ENCODE assay signal across 8 cellular contexts in genomic region chr19:18479964-18480723, GRCh38. TPM values are rescaled to one million over a fixed set of nuclear protein-coding genes. Genes with fewer than 3 reads are reported as not detected.
DNase-seq lines count a peak whose midpoint lies in the region; ATAC-seq, FAIRE-seq and TF ChIP-seq lines count a peak whose summit lies in the region.

No MANE protein-coding gene starts in this region.

- H3K4me3 ChIP-seq in bronchial epithelial cell (ENCODE audit: low read depth, low read length): no peak overlapping the region
- H3K4me3 ChIP-seq in urinary bladder (ENCODE audit: low read depth, low read length): no peak overlapping the region

- DNase-seq in AG20443 (ENCODE audit: low spot score) (peak; percentile 85), NCI-H1694 treated with DMSO at 0.1 percent for 48 hours (lab: John Stamatoyannopoulos, UW) (peak; percentile 63), bronchial epithelial cell (ENCODE audit: low read depth) (no peak), lung microvascular endothelial cell (ENCODE audit: low read depth in 2 of 2) (peak; percentile 48 to 60), middle frontal gyrus (ENCODE audit: extremely low spot score, low spot score) (no peak)

- ATAC-seq in GM19023 (IDR thresholded peaks at IDR 0.05; ENCODE audit: unreplicated experiment) (no peak), GM18861 (IDR thresholded peaks at IDR 0.05; ENCODE audit: unreplicated experiment) (no peak)

- H3K27me3 ChIP-seq in bronchial epithelial cell (ENCODE audit: control insufficient read depth, insufficient read depth, low read length): no peaks in the 10 kb centered on the region

- no peak for TF ChIP-seq CTCF in bronchial epithelial cell (IDR thresholded peaks at IDR 0.05; ENCODE audit: insufficient read depth, low read length, severe bottlenecking)

- H3K27ac ChIP-seq in urinary bladder (ENCODE audit: low read depth): peak overlapping the region; percentile 77

- H3K4me1 ChIP-seq in urinary bladder (ENCODE audit: insufficient read depth): no peaks in the 10 kb centered on the region

- WGBS in urinary bladder: 39% methylated on average over 16 of the region's 16 CpGs

- H3K36me3 ChIP-seq in bronchial epithelial cell (ENCODE audit: control insufficient read depth, insufficient read depth, low read length) (no peaks in the 10 kb centered on the region), urinary bladder (ENCODE audit: insufficient read depth) (no peaks in the 10 kb centered on the region)

- peak; percentile 23 for FAIRE-seq in bronchial epithelial cell (lab: Jason Lieb, UNC)

RNA-seq across cellular contexts. Expression of gene ELL, which starts 41.7 kb away (rescaled TPM):
- total RNA-seq in bronchial epithelial cell (9.7 and 13.8 TPM in 2 replicates), lung microvascular endothelial cell (10.0 and 17.1 TPM in 2 replicates), urinary bladder (9.7 TPM)
- polyA plus RNA-seq in urinary bladder: 13.9 TPM

RNA-seq across cellular contexts. Expression of gene ISYNA1, which starts 42.2 kb away (rescaled TPM):
- 6.7 and 15.3 TPM in 2 replicates for total RNA-seq in bronchial epithelial cell
- total RNA-seq in lung microvascular endothelial cell: 26.0 and 33.6 TPM in 2 replicates
- 26.0 TPM for total RNA-seq in urinary bladder
- polyA plus RNA-seq in urinary bladder: 35.6 TPM

Comparison
In these comparisons a context has a peak if more than half of its experiments do, and no peak if none do; other contexts are left out.
1. DNase-seq: peak in AG20443 (single experiment), NCI-H1694 treated with DMSO at 0.1 percent for 48 hours (single experiment) and lung microvascular endothelial cell (2 of 2); none in bronchial epithelial cell (single experiment) and middle frontal gyrus (single experiment).